ENCODE assay signal across 1 cellular context in the genomic region with DNA sequence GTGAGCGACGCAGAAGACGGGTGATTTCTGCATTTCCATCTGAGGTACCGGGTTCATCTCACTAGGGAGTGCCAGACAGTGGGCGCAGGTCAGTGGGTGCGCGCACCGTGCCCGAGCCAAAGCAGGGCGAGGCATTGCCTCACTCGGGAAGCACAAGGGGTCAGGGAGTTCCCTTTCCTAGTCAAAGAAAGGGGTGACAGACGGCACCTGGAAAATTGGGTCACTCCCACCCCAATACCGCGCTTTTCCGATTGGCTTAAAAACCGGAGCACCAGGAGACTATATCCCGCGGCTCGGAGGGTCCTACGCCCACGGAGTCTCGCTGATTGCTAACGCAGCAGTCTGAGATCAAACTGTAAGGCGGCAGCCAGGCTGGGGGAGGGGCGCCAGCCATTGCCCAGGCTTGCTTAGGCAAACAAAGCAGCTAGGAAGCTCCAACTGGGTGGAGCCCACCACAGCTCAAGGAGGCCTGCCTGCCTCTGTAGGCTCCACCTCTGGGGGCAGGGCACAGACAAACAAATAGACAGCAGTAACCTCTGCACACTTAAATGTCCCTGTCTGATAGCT.
A peak's percentile ranks its signal among the peaks of the same experiment; 100 is the strongest.
TF ChIP-seq lines count a peak whose summit lies in the region.
"Not testable (repeated sequence)": the region's sequence is repeated elsewhere in the genome, so short reads cannot be mapped to it uniquely, and the experiment has no call there.

No MANE protein-coding gene starts in this region.

TF ChIP-seq in HepG2, 621 proteins besides CTCF, POLR2A, EP300 and RAD21 (continues in another document):
- TF ChIP-seq THAP11 (CRISPR knock-in tag; IDR thresholded peaks at IDR 0.05), result 0 out of 2 replicates have a peak, but pooled peaks have one; percentile 24
- TF ChIP-seq, protein P1, sequence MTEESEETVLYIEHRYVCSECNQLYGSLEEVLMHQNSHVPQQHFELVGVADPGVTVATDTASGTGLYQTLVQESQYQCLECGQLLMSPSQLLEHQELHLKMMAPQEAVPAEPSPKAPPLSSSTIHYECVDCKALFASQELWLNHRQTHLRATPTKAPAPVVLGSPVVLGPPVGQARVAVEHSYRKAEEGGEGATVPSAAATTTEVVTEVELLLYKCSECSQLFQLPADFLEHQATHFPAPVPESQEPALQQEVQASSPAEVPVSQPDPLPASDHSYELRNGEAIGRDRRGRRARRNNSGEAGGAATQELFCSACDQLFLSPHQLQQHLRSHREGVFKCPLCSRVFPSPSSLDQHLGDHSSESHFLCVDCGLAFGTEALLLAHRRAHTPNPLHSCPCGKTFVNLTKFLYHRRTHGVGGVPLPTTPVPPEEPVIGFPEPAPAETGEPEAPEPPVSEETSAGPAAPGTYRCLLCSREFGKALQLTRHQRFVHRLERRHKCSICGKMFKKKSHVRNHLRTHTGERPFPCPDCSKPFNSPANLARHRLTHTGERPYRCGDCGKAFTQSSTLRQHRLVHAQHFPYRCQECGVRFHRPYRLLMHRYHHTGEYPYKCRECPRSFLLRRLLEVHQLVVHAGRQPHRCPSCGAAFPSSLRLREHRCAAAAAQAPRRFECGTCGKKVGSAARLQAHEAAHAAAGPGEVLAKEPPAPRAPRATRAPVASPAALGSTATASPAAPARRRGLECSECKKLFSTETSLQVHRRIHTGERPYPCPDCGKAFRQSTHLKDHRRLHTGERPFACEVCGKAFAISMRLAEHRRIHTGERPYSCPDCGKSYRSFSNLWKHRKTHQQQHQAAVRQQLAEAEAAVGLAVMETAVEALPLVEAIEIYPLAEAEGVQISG (CRISPR knock-in tag; IDR thresholded peaks at IDR 0.05), result 0 out of 2 replicates have a peak, but pooled peaks have one; percentile 54
- 0 out of 2 replicates have a peak, but pooled peaks have one; percentile 23 for TF ChIP-seq CREM (IDR thresholded peaks at IDR 0.05)
- TF ChIP-seq CREM (CRISPR knock-in tag; IDR thresholded peaks at IDR 0.05); SOX6 (IDR thresholded peaks at IDR 0.05); FOXA1 (IDR thresholded peaks at IDR 0.05); CREB1 (IDR thresholded peaks at IDR 0.05): not testable (repeated sequence)
- peak; percentile 47; the same call in 1 of the 2 replicates for TF ChIP-seq TBX2 (CRISPR knock-in tag; IDR thresholded peaks at IDR 0.05; ENCODE audit: borderline replicate concordance)
- TF ChIP-seq PPARG (CRISPR knock-in tag; conservative IDR thresholded peaks at IDR 0.05), result 0 out of 2 replicates have a peak, but pooled peaks have one; percentile 52
- TF ChIP-seq KDM3A (CRISPR knock-in tag; IDR thresholded peaks at IDR 0.05; ENCODE audit: low read depth), result 0 out of 2 replicates have a peak, but pooled peaks have one; percentile 37
- TF ChIP-seq MED1 (CRISPR knock-in tag; IDR thresholded peaks at IDR 0.05), result peak; percentile 53; the same call in 1 of the 2 replicates
- peak; percentile 69 for TF ChIP-seq SOX6 (CRISPR knock-in tag; IDR thresholded peaks at IDR 0.05)
- 0 out of 2 replicates have a peak, but pooled peaks have one; percentile 33 for TF ChIP-seq PHF21A (CRISPR knock-in tag; IDR thresholded peaks at IDR 0.05)
- peak; percentile 43; the same call in 1 of the 2 replicates for TF ChIP-seq KLF12 (CRISPR knock-in tag; IDR thresholded peaks at IDR 0.05; ENCODE audit: borderline replicate concordance)
- TF ChIP-seq, protein P2, sequence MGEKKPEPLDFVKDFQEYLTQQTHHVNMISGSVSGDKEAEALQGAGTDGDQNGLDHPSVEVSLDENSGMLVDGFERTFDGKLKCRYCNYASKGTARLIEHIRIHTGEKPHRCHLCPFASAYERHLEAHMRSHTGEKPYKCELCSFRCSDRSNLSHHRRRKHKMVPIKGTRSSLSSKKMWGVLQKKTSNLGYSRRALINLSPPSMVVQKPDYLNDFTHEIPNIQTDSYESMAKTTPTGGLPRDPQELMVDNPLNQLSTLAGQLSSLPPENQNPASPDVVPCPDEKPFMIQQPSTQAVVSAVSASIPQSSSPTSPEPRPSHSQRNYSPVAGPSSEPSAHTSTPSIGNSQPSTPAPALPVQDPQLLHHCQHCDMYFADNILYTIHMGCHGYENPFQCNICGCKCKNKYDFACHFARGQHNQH (CRISPR knock-in tag; IDR thresholded peaks at IDR 0.05), result peak; percentile 59; the same call in 1 of the 2 replicates
- TF ChIP-seq, protein P3, sequence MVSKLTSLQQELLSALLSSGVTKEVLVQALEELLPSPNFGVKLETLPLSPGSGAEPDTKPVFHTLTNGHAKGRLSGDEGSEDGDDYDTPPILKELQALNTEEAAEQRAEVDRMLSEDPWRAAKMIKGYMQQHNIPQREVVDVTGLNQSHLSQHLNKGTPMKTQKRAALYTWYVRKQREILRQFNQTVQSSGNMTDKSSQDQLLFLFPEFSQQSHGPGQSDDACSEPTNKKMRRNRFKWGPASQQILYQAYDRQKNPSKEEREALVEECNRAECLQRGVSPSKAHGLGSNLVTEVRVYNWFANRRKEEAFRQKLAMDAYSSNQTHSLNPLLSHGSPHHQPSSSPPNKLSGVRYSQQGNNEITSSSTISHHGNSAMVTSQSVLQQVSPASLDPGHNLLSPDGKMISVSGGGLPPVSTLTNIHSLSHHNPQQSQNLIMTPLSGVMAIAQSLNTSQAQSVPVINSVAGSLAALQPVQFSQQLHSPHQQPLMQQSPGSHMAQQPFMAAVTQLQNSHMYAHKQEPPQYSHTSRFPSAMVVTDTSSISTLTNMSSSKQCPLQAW (CRISPR knock-in tag; IDR thresholded peaks at IDR 0.05), result peak; percentile 39; the same call in 1 of the 2 replicates
- TF ChIP-seq ZNF580 (CRISPR knock-in tag; IDR thresholded peaks at IDR 0.05; ENCODE audit: borderline replicate concordance, low read depth), result peak; percentile 72; the same call in 1 of the 2 replicates
- TF ChIP-seq, protein P4, sequence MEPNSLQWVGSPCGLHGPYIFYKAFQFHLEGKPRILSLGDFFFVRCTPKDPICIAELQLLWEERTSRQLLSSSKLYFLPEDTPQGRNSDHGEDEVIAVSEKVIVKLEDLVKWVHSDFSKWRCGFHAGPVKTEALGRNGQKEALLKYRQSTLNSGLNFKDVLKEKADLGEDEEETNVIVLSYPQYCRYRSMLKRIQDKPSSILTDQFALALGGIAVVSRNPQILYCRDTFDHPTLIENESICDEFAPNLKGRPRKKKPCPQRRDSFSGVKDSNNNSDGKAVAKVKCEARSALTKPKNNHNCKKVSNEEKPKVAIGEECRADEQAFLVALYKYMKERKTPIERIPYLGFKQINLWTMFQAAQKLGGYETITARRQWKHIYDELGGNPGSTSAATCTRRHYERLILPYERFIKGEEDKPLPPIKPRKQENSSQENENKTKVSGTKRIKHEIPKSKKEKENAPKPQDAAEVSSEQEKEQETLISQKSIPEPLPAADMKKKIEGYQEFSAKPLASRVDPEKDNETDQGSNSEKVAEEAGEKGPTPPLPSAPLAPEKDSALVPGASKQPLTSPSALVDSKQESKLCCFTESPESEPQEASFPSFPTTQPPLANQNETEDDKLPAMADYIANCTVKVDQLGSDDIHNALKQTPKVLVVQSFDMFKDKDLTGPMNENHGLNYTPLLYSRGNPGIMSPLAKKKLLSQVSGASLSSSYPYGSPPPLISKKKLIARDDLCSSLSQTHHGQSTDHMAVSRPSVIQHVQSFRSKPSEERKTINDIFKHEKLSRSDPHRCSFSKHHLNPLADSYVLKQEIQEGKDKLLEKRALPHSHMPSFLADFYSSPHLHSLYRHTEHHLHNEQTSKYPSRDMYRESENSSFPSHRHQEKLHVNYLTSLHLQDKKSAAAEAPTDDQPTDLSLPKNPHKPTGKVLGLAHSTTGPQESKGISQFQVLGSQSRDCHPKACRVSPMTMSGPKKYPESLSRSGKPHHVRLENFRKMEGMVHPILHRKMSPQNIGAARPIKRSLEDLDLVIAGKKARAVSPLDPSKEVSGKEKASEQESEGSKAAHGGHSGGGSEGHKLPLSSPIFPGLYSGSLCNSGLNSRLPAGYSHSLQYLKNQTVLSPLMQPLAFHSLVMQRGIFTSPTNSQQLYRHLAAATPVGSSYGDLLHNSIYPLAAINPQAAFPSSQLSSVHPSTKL (CRISPR knock-in tag; IDR thresholded peaks at IDR 0.05), result peak; percentile 87
- TF ChIP-seq IRF2 (CRISPR knock-in tag; IDR thresholded peaks at IDR 0.05), result peak; percentile 57
- peak; percentile 75; the same call in 1 of the 2 replicates for TF ChIP-seq ZGPAT (CRISPR knock-in tag; IDR thresholded peaks at IDR 0.05)
- peak; percentile 41; the same call in 1 of the 2 replicates for TF ChIP-seq ZBTB7B (CRISPR knock-in tag; IDR thresholded peaks at IDR 0.05)
- 0 out of 2 replicates have a peak, but pooled peaks have one; percentile 23 for TF ChIP-seq MAX (IDR thresholded peaks at IDR 0.05)
- TF ChIP-seq FOXA1 (CRISPR knock-in tag; IDR thresholded peaks at IDR 0.05), result peak; percentile 80
- 0 out of 2 replicates have a peak, but pooled peaks have one; percentile 33 for TF ChIP-seq KMT2B (CRISPR knock-in tag; IDR thresholded peaks at IDR 0.05)
- TF ChIP-seq RARA (CRISPR knock-in tag; IDR thresholded peaks at IDR 0.05), result peak; percentile 52; the same call in 1 of the 2 replicates
- peak; percentile 41; the same call in 1 of the 2 replicates for TF ChIP-seq NR2F6 (IDR thresholded peaks at IDR 0.05)
- TF ChIP-seq NR2F6 (CRISPR knock-in tag; IDR thresholded peaks at IDR 0.05), result peak; percentile 76
- 0 out of 2 replicates have a peak, but pooled peaks have one; percentile 44 for TF ChIP-seq REPIN1 (CRISPR knock-in tag; IDR thresholded peaks at IDR 0.05; ENCODE audit: borderline replicate concordance, low read depth)
- TF ChIP-seq SKI (IDR thresholded peaks at IDR 0.05; ENCODE audit: partially characterized antibody), result peak; percentile 82
- TF ChIP-seq ZNF441 (CRISPR knock-in tag; IDR thresholded peaks at IDR 0.05; ENCODE audit: borderline replicate concordance), result peak; percentile 29; the same call in 1 of the 2 replicates
- peak; percentile 26; the same call in 1 of the 2 replicates for TF ChIP-seq CREB1 (CRISPR knock-in tag; IDR thresholded peaks at IDR 0.05)
- peak; percentile 35; the same call in 1 of the 2 replicates for TF ChIP-seq ELF1 (CRISPR knock-in tag; IDR thresholded peaks at IDR 0.05)
- TF ChIP-seq, protein P5, sequence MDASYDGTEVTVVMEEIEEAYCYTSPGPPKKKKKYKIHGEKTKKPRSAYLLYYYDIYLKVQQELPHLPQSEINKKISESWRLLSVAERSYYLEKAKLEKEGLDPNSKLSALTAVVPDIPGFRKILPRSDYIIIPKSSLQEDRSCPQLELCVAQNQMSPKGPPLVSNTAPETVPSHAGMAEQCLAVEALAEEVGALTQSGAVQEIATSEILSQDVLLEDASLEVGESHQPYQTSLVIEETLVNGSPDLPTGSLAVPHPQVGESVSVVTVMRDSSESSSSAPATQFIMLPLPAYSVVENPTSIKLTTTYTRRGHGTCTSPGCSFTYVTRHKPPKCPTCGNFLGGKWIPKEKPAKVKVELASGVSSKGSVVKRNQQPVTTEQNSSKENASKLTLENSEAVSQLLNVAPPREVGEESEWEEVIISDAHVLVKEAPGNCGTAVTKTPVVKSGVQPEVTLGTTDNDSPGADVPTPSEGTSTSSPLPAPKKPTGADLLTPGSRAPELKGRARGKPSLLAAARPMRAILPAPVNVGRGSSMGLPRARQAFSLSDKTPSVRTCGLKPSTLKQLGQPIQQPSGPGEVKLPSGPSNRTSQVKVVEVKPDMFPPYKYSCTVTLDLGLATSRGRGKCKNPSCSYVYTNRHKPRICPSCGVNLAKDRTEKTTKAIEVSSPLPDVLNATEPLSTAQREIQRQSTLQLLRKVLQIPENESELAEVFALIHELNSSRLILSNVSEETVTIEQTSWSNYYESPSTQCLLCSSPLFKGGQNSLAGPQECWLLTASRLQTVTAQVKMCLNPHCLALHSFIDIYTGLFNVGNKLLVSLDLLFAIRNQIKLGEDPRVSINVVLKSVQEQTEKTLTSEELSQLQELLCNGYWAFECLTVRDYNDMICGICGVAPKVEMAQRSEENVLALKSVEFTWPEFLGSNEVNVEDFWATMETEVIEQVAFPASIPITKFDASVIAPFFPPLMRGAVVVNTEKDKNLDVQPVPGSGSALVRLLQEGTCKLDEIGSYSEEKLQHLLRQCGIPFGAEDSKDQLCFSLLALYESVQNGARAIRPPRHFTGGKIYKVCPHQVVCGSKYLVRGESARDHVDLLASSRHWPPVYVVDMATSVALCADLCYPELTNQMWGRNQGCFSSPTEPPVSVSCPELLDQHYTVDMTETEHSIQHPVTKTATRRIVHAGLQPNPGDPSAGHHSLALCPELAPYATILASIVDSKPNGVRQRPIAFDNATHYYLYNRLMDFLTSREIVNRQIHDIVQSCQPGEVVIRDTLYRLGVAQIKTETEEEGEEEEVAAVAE (CRISPR knock-in tag; IDR thresholded peaks at IDR 0.05; ENCODE audit: borderline replicate concordance), result peak; percentile 26; the same call in 1 of the 2 replicates
- TF ChIP-seq TFAP4 (IDR thresholded peaks at IDR 0.05; ENCODE audit: borderline replicate concordance, low read depth), result peak; percentile 15; the same call in 1 of the 2 replicates
- 0 out of 2 replicates have a peak, but pooled peaks have one; percentile 36 for TF ChIP-seq ZNF430 (CRISPR knock-in tag; IDR thresholded peaks at IDR 0.05)
- 0 out of 2 replicates have a peak, but pooled peaks have one; percentile 28 for TF ChIP-seq TARDBP (CRISPR knock-in tag; IDR thresholded peaks at IDR 0.05)
- TF ChIP-seq SOX5 (CRISPR knock-in tag; IDR thresholded peaks at IDR 0.05; ENCODE audit: borderline replicate concordance), result peak; percentile 47; the same call in 1 of the 2 replicates
